ENCODE assay signal across 17 cellular contexts in genomic region chr10:22518167-22518724, GRCh38.
"Had no signal": no experiment of that assay in that cellular context is flagged by ENCODE, and none has a peak within 500 bp of the region (broad histone marks: within the 10 kb centered on the region; RNA-seq: fewer than 3 reads in every experiment).

No MANE protein-coding gene starts in this region.

- H2AFZ ChIP-seq: neural progenitor cell had no signal

- H3K4me1 ChIP-seq: gastroesophageal sphincter, left ventricle myocardium inferior, lower lobe of right lung, tibial artery, vagina had no signal

- H3K4me2 ChIP-seq: neural progenitor cell, smooth muscle cell had no signal

- H3K9me3 ChIP-seq: lower lobe of right lung, ovary, vagina had no signal

- DNase-seq: dorsolateral prefrontal cortex; effector CD8-positive, alpha-beta T cell; immature natural killer cell; left ventricle myocardium inferior; lower lobe of right lung; ovary; right cardiac atrium; stimulated activated CD4-positive, alpha-beta T cell treated with anti-CD3 and anti-CD28 coated beads, Interleukin-4, amount 100 ng/mL, for 1 hour; stimulated activated CD8-positive, alpha-beta memory T cell treated with anti-CD3 and anti-CD28 coated beads, Interleukin-4, amount 100 ng/mL, for 48 hours; stimulated activated naive CD8-positive, alpha-beta T cell treated with anti-CD3 and anti-CD28 coated beads, Interleukin-15, Interleukin-2, amounts not matched to agents 100 U/mL and 50 U/mL, for 24 hours; tibial artery; upper lobe of right lung had no signal

- H3K27ac ChIP-seq: coronary artery, dorsolateral prefrontal cortex, gastroesophageal sphincter, left ventricle myocardium inferior, lower lobe of right lung, neural progenitor cell, ovary, tibial artery, upper lobe of right lung, vagina had no signal

- H3K27me3 ChIP-seq: ovary, vagina had no signal

- H3K4me3 ChIP-seq: coronary artery, dorsolateral prefrontal cortex, gastroesophageal sphincter, left ventricle myocardium inferior, lower lobe of right lung, neural progenitor cell, ovary, smooth muscle cell, tibial artery, upper lobe of right lung, vagina had no signal

- H3K36me3 ChIP-seq: gastroesophageal sphincter, left ventricle myocardium inferior, lower lobe of right lung, neural progenitor cell, ovary, tibial artery, upper lobe of right lung, vagina had no signal

- H3K9ac ChIP-seq: neural progenitor cell had no signal
